In the genomic region with DNA sequence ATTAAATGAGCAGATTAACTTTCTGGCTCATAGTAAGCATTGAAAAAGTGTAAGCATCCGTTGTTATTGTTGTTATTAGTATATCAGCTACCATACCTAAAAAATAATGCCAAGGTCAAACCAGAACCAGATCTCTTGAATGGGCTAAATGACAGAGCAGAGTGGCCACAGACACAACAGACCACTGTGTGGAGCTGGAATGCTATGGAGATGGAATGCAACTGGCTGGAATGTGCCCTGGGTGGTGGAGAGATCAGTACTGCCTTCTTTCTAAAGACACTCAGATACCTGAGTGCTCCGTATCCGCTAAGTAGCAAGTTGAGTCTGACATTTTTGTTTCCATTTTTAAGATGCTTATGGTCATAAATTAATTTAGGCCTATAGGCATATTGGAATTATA, we compare ENCODE assay signal across 1 cellular context.
TF ChIP-seq lines count a peak whose summit lies in the region.

No MANE protein-coding gene starts in this region.

TF ChIP-seq in GM23338, 12 proteins besides CTCF, POLR2A, EP300 and RAD21 (continued from another document):
- TF ChIP-seq, protein P1, sequence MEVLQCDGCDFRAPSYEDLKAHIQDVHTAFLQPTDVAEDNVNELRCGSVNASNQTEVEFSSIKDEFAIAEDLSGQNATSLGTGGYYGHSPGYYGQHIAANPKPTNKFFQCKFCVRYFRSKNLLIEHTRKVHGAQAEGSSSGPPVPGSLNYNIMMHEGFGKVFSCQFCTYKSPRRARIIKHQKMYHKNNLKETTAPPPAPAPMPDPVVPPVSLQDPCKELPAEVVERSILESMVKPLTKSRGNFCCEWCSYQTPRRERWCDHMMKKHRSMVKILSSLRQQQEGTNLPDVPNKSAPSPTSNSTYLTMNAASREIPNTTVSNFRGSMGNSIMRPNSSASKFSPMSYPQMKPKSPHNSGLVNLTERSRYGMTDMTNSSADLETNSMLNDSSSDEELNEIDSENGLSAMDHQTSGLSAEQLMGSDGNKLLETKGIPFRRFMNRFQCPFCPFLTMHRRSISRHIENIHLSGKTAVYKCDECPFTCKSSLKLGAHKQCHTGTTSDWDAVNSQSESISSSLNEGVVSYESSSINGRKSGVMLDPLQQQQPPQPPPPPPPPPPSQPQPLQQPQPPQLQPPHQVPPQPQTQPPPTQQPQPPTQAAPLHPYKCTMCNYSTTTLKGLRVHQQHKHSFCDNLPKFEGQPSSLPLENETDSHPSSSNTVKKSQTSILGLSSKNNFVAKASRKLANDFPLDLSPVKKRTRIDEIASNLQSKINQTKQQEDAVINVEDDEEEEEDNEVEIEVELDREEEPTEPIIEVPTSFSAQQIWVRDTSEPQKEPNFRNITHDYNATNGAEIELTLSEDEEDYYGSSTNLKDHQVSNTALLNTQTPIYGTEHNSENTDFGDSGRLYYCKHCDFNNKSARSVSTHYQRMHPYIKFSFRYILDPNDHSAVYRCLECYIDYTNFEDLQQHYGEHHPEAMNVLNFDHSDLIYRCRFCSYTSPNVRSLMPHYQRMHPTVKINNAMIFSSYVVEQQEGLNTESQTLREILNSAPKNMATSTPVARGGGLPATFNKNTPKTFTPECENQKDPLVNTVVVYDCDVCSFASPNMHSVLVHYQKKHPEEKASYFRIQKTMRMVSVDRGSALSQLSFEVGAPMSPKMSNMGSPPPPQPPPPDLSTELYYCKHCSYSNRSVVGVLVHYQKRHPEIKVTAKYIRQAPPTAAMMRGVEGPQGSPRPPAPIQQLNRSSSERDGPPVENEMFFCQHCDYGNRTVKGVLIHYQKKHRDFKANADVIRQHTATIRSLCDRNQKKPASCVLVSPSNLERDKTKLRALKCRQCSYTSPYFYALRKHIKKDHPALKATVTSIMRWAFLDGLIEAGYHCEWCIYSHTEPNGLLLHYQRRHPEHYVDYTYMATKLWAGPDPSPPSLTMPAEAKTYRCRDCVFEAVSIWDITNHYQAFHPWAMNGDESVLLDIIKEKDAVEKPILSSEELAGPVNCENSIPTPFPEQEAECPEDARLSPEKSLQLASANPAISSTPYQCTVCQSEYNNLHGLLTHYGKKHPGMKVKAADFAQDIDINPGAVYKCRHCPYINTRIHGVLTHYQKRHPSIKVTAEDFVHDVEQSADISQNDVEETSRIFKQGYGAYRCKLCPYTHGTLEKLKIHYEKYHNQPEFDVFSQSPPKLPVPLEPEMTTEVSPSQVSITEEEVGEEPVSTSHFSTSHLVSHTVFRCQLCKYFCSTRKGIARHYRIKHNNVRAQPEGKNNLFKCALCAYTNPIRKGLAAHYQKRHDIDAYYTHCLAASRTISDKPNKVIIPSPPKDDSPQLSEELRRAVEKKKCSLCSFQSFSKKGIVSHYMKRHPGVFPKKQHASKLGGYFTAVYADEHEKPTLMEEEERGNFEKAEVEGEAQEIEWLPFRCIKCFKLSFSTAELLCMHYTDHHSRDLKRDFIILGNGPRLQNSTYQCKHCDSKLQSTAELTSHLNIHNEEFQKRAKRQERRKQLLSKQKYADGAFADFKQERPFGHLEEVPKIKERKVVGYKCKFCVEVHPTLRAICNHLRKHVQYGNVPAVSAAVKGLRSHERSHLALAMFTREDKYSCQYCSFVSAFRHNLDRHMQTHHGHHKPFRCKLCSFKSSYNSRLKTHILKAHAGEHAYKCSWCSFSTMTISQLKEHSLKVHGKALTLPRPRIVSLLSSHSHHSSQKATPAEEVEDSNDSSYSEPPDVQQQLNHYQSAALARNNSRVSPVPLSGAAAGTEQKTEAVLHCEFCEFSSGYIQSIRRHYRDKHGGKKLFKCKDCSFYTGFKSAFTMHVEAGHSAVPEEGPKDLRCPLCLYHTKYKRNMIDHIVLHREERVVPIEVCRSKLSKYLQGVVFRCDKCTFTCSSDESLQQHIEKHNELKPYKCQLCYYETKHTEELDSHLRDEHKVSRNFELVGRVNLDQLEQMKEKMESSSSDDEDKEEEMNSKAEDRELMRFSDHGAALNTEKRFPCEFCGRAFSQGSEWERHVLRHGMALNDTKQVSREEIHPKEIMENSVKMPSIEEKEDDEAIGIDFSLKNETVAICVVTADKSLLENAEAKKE (CRISPR knock-in tag; IDR thresholded peaks at IDR 0.05) = no peak
- TF ChIP-seq EZH2phosphoT487 (IDR thresholded peaks at IDR 0.05; ENCODE audit: unreplicated experiment) = no peak
- TF ChIP-seq, protein P2, sequence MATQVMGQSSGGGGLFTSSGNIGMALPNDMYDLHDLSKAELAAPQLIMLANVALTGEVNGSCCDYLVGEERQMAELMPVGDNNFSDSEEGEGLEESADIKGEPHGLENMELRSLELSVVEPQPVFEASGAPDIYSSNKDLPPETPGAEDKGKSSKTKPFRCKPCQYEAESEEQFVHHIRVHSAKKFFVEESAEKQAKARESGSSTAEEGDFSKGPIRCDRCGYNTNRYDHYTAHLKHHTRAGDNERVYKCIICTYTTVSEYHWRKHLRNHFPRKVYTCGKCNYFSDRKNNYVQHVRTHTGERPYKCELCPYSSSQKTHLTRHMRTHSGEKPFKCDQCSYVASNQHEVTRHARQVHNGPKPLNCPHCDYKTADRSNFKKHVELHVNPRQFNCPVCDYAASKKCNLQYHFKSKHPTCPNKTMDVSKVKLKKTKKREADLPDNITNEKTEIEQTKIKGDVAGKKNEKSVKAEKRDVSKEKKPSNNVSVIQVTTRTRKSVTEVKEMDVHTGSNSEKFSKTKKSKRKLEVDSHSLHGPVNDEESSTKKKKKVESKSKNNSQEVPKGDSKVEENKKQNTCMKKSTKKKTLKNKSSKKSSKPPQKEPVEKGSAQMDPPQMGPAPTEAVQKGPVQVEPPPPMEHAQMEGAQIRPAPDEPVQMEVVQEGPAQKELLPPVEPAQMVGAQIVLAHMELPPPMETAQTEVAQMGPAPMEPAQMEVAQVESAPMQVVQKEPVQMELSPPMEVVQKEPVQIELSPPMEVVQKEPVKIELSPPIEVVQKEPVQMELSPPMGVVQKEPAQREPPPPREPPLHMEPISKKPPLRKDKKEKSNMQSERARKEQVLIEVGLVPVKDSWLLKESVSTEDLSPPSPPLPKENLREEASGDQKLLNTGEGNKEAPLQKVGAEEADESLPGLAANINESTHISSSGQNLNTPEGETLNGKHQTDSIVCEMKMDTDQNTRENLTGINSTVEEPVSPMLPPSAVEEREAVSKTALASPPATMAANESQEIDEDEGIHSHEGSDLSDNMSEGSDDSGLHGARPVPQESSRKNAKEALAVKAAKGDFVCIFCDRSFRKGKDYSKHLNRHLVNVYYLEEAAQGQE (IDR thresholded peaks at IDR 0.05; ENCODE audit: unreplicated experiment) = no peak
- no peak for TF ChIP-seq ZNF331 (CRISPR knock-in tag; IDR thresholded peaks at IDR 0.05; ENCODE audit: low read depth)
- no peak for TF ChIP-seq NANOG (IDR thresholded peaks at IDR 0.05; ENCODE audit: borderline replicate concordance)
- no peak for TF ChIP-seq JUNB (IDR thresholded peaks at IDR 0.05; ENCODE audit: unreplicated experiment)
- TF ChIP-seq EZH2 (IDR thresholded peaks at IDR 0.05; ENCODE audit: low read depth, unreplicated experiment) = no peak
